Comparison of ENCODE assay signal across 8 cellular contexts in genomic region chr15:99928429-99928981, GRCh38.
DNase-seq lines count a peak whose midpoint lies in the region; ATAC-seq, FAIRE-seq and TF ChIP-seq lines count a peak whose summit lies in the region.

No MANE protein-coding gene starts in this region.

- H3K27me3 ChIP-seq in neural progenitor cell (peaks cover 71% of the 10 kb centered on the region), stomach (peaks cover 0 to 13% (median 0%) of the 10 kb centered on the region in 3 donors)

- H3K27ac Mint-ChIP-seq in neural progenitor cell, result no peak overlapping the region

- ATAC-seq in GM18520 (IDR thresholded peaks at IDR 0.05; ENCODE audit: unreplicated experiment) (peak; percentile 93), HG03095 (IDR thresholded peaks at IDR 0.05; ENCODE audit: unreplicated experiment) (peak; percentile 94)

- no peaks in the 10 kb centered on the region for H4K20me1 ChIP-seq in neural progenitor cell (ENCODE audit: low read depth)

- H3K4me1 Mint-ChIP-seq in neural progenitor cell, result peaks cover 5% of the 10 kb centered on the region

- TF ChIP-seq CTCF in AG04449 (IDR thresholded peaks at IDR 0.05; ENCODE audit: insufficient read depth, low read length, missing control alignments), result peak; percentile 64
- peak; percentile 50 for TF ChIP-seq CTCF in fibroblast of villous mesenchyme (IDR thresholded peaks at IDR 0.05; ENCODE audit: insufficient read depth, low read depth, low read length)
- TF ChIP-seq CTCF in neural progenitor cell (IDR thresholded peaks at IDR 0.05), result peak; percentile 58
- peak in 5 of 7 experiments; percentile 49 to 73 (median 58) for TF ChIP-seq CTCF in stomach (IDR thresholded peaks at IDR 0.05)

- TF ChIP-seq EP300 in stomach (IDR thresholded peaks at IDR 0.05), result no peak

- CTCF ChIA-PET in AG04449 (lab: Yijun Ruan, JAX), result interaction anchor here (0.7 to 2.7 kb wide), 7 partner anchors 10 to 643 kb away, joined by 3 to 32 read pairs (median 3); no protein-coding TSS in a partner anchor

- H3K36me3 Mint-ChIP-seq in neural progenitor cell, result no peaks in the 10 kb centered on the region

- FAIRE-seq in RCC 7860 (lab: Jason Lieb, UNC), result no peak

- H3K79me2 ChIP-seq in neural progenitor cell (ENCODE audit: low read depth), result no peaks in the 10 kb centered on the region

- peak overlapping the region; percentile 72 for H3K4me2 ChIP-seq in neural progenitor cell

- WGBS in stomach, 5 donors, result 3 to 19% (median 6%) methylated on average over 17 to 37 of the region's 38 CpGs

- POLR2A ChIA-PET in AG04449 (lab: Yijun Ruan, JAX), result no interaction called here

- no peak for DNase-seq in AG04449 (ENCODE audit: low read depth, low spot score)
- peak; percentile 48 for DNase-seq in RCC 7860 (ENCODE audit: low spot score)
- peak; percentile 96 for DNase-seq in activated effector memory CD4-positive, alpha-beta T cell treated with anti-CD3 and anti-CD28 coated beads, Interleukin-2, amount 50 U/mL, for 16 hours
- DNase-seq in fibroblast of villous mesenchyme (ENCODE audit: low read depth), result peak; percentile 73
- peak; percentile 81 for DNase-seq in neural progenitor cell (ENCODE audit: low spot score)
- DNase-seq in stomach, result peak; percentile 86

- H3K9ac ChIP-seq in neural progenitor cell, result no peak overlapping the region

- H3K27ac ChIP-seq in neural progenitor cell (no peak overlapping the region), stomach (peak overlapping the region; percentile 30 to 83 (median 80))

- no peaks in the 10 kb centered on the region for H3K9me3 Mint-ChIP-seq in neural progenitor cell

- TF ChIP-seq POLR2A in stomach (IDR thresholded peaks at IDR 0.05), result no peak

- intact Hi-C loops in stomach (cut with DNase I; ENCODE audit: low total_unique reads), result no loop called here

- peak overlapping the region; percentile 73 for H2AFZ ChIP-seq in neural progenitor cell (replicated peaks)

- peak overlapping the region; percentile 87 for H3K4me3 Mint-ChIP-seq in neural progenitor cell

- peaks cover 30% of the 10 kb centered on the region for H3K27me3 Mint-ChIP-seq in neural progenitor cell (ENCODE audit: insufficient read depth, low read depth)

- no peaks in the 10 kb centered on the region for H3K36me3 ChIP-seq in neural progenitor cell
- no peaks in the 10 kb centered on the region for H3K36me3 ChIP-seq in stomach

- peak overlapping the region; percentile 57 for H3K4me3 ChIP-seq in AG04449 (ENCODE audit: low read depth, low read length)
- H3K4me3 ChIP-seq in fibroblast of villous mesenchyme (ENCODE audit: low read depth, low read length), result peak overlapping the region; percentile 63
- peak overlapping the region; percentile 41 for H3K4me3 ChIP-seq in neural progenitor cell
- H3K4me3 ChIP-seq in stomach, result peak overlapping the region; percentile 34 to 53 (median 41)

- H3K4me1 ChIP-seq in neural progenitor cell, result no peaks in the 10 kb centered on the region
- H3K4me1 ChIP-seq in stomach, result peaks cover 0 to 17% (median 8%) of the 10 kb centered on the region in 4 donors

- H3K9me3 ChIP-seq in neural progenitor cell (ENCODE audit: low read depth), result no peaks in the 10 kb centered on the region
- H3K9me3 ChIP-seq in stomach, result no peaks in the 10 kb centered on the region

- H3F3A ChIP-seq in neural progenitor cell (ENCODE audit: low read depth), result peaks cover 33% of the 10 kb centered on the region
